ENCODE assay signal across 8 cellular contexts in the genomic region with DNA sequence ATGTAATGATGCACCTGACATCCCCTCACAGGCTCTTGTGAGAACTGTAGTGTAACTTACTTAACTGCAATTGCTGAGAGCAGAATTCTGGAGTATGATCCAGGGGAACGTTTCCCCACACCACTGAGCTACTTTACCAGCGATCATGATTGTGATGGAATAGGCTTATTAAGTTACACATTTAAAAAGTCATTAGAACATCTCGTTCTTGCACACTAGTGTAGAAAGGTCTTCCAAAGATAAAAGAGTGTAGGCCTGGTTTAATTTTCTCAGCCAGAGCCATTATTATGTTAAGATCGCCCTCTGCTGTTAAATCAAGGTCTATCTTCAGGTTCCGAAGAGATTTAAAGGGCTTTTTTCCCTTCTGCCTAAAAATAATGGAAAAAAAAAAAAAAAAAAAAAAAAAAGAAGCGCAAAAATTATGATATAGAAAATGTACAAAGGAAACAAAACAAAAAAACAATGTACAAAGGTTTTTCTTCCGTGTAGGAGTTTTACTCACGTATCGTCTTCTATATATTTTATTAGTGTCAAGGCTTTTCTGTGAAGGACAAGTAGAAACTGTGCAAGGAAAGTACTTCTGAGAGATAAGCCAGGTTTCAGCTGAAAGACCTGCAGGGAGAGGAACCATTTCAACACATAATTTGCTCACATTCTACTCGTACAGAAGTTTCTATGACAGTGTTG. TPM values are rescaled to one million over a fixed set of nuclear protein-coding genes. Genes with fewer than 3 reads are reported as not detected.
DNase-seq lines count a peak whose midpoint lies in the region; ATAC-seq, FAIRE-seq and TF ChIP-seq lines count a peak whose summit lies in the region.

No MANE protein-coding gene starts in this region.

- H3K4me3 ChIP-seq in astrocyte (ENCODE audit: insufficient read depth, low read depth, low read length) (no peak overlapping the region), kidney (ENCODE audit: low read length in 2 of 2) (no peak overlapping the region), upper lobe of right lung (no peak overlapping the region), Caco-2 (ENCODE audit: low read depth, low read length) (no peak overlapping the region)

- H4K20me1 ChIP-seq in astrocyte (ENCODE audit: insufficient read depth, low read length) = no peaks in the 10 kb centered on the region

- H3K27me3 ChIP-seq in astrocyte (ENCODE audit: insufficient read depth, low read length) (no peaks in the 10 kb centered on the region), upper lobe of right lung (no peaks in the 10 kb centered on the region), Caco-2 (replicated peaks; ENCODE audit: control insufficient read depth, insufficient read depth, low read length) (no peaks in the 10 kb centered on the region)

- H3K36me3 Mint-ChIP-seq in astrocyte (ENCODE audit: low read depth, unreplicated experiment) (no peaks in the 10 kb centered on the region), Caco-2 (ENCODE audit: insufficient read depth, unreplicated experiment) (no peaks in the 10 kb centered on the region)

- H3K9me3 ChIP-seq in astrocyte (ENCODE audit: insufficient read depth, low read depth, low read length) (no peaks in the 10 kb centered on the region), kidney (ENCODE audit: control insufficient read depth in 1 of 2, low read length in 2 of 2) (no peaks in the 10 kb centered on the region), upper lobe of right lung (no peaks in the 10 kb centered on the region), Caco-2 (no peaks in the 10 kb centered on the region)

- H3K4me1 Mint-ChIP-seq in astrocyte (ENCODE audit: low read depth, unreplicated experiment) (no peaks in the 10 kb centered on the region), Caco-2 (ENCODE audit: low read depth, unreplicated experiment) (no peaks in the 10 kb centered on the region)

- no peak overlapping the region for H3K27ac ChIP-seq in astrocyte (ENCODE audit: low read depth, low read length)
- no peak overlapping the region for H3K27ac ChIP-seq in kidney (ENCODE audit: low read depth in 2 of 2, low read length in 2 of 2)
- no peak overlapping the region for H3K27ac ChIP-seq in upper lobe of right lung

- ATAC-seq in upper lobe of right lung (peak; percentile 81), GM21723 (IDR thresholded peaks at IDR 0.05; ENCODE audit: unreplicated experiment) (no peak)

- no peak overlapping the region for H3K9ac ChIP-seq in astrocyte (ENCODE audit: low read length)
- H3K9ac ChIP-seq in kidney (ENCODE audit: low read length in 2 of 2) = no peak overlapping the region

- H3K79me2 ChIP-seq in astrocyte (ENCODE audit: insufficient read depth, low read length) = no peaks in the 10 kb centered on the region

- intact Hi-C loops in kidney (cut with DNase I) (no loop called here), upper lobe of right lung (cut with DNase I) (no loop called here), Caco-2 (cut with micrococcal nuclease; ENCODE audit: unreplicated experiment) (loop anchor here (1.0 to 2.0 kb wide), 2 partner anchors 19 to 215 kb away; a partner anchor contains a TSS)

- DNase-seq in KBM-7 (peak; percentile 59), astrocyte (ENCODE audit: low read depth) (peak; percentile 5), kidney (no peak), upper lobe of right lung (no peak), RPMI8226 (no peak), Caco-2 (no peak)

- no peak overlapping the region for H3K4me2 ChIP-seq in astrocyte (ENCODE audit: low read length)

- H3K9me3 Mint-ChIP-seq in astrocyte (ENCODE audit: unreplicated experiment) (no peaks in the 10 kb centered on the region), Caco-2 (ENCODE audit: unreplicated experiment) (no peaks in the 10 kb centered on the region)

- in situ Hi-C loops in KBM-7 (cut with MboI; ENCODE audit: low pct_unique_long_range_greater_than_20kb, low sequenced_read_pairs) = no loop called here

- H3K27me3 Mint-ChIP-seq in astrocyte (ENCODE audit: low read depth, unreplicated experiment) (no peaks in the 10 kb centered on the region), Caco-2 (ENCODE audit: insufficient read depth, unreplicated experiment) (no peaks in the 10 kb centered on the region)

- H3K4me1 ChIP-seq in astrocyte (ENCODE audit: insufficient read depth, low read length) = no peaks in the 10 kb centered on the region
- no peaks in the 10 kb centered on the region for H3K4me1 ChIP-seq in kidney (ENCODE audit: control insufficient read depth in 1 of 2, insufficient read depth in 1 of 2, low read depth in 1 of 2, low read length in 2 of 2)
- no peaks in the 10 kb centered on the region for H3K4me1 ChIP-seq in upper lobe of right lung
- H3K4me1 ChIP-seq in Caco-2 = no peaks in the 10 kb centered on the region

- no peak overlapping the region for H2AFZ ChIP-seq in astrocyte (ENCODE audit: low read depth, low read length)

- no peak overlapping the region for H3K4me3 Mint-ChIP-seq in astrocyte (ENCODE audit: unreplicated experiment)
- H3K4me3 Mint-ChIP-seq in Caco-2 (ENCODE audit: unreplicated experiment) = no peak overlapping the region

- TF ChIP-seq CTCF in astrocyte (IDR thresholded peaks at IDR 0.05; ENCODE audit: insufficient read depth, low read depth, low read length) (peak; percentile 45), kidney (IDR thresholded peaks at IDR 0.05; ENCODE audit: borderline replicate concordance, extremely low read depth, insufficient read depth) (peak; percentile 55), upper lobe of right lung (IDR thresholded peaks at IDR 0.05) (peak; percentile 52), Caco-2 (IDR thresholded peaks at IDR 0.05; ENCODE audit: insufficient read depth in 1 of 2, low read depth in 1 of 2, low read length in 1 of 2, severe bottlenecking in 1 of 2, unreplicated experiment in 1 of 2) (peak in 1 of 2 experiments; percentile 29)

- BruUV-seq in Caco-2 (replicated peaks; lab: Mats Ljungman, UMichigan) = no TSS peak

- FAIRE-seq in G401.6 (lab: Jason Lieb, UNC) (peak; percentile 90), astrocyte (lab: Jason Lieb, UNC) (no peak), kidney (lab: Jason Lieb, UNC) (peak; percentile 97)

- no peak overlapping the region for H3K27ac Mint-ChIP-seq in astrocyte (ENCODE audit: unreplicated experiment)
- no peak overlapping the region for H3K27ac Mint-ChIP-seq in Caco-2 (ENCODE audit: unreplicated experiment)

- no peaks in the 10 kb centered on the region for H3K36me3 ChIP-seq in astrocyte (ENCODE audit: insufficient read depth, low read length)
- H3K36me3 ChIP-seq in kidney (ENCODE audit: control insufficient read depth in 1 of 2, insufficient read depth in 2 of 2, low read length in 2 of 2) = peaks cover 0 to 5% of the 10 kb centered on the region in 2 donors
- peaks cover 24% of the 10 kb centered on the region for H3K36me3 ChIP-seq in upper lobe of right lung
- H3K36me3 ChIP-seq in Caco-2 (ENCODE audit: control insufficient read depth, insufficient read depth, low read length) = no peaks in the 10 kb centered on the region

- POLR2A ChIA-PET in Caco-2 (lab: Charles Lee) = no interaction called here

- CTCF ChIA-PET in Caco-2 (lab: Charles Lee) = interaction anchor here (2.0 kb wide), 1 partner anchor 215 kb away, joined by 12 read pairs; no protein-coding TSS in a partner anchor

RNA-seq across cellular contexts. Expression of a gene that starts 18.6 kb away (rescaled TPM):
- total RNA-seq in astrocyte (2.8 and 3.9 TPM in 2 replicates), kidney (22.5 TPM), upper lobe of right lung (17.8 TPM), Caco-2 (2022) (4.7 and 5.3 TPM in 2 replicates)
- polyA plus RNA-seq in kidney (ENCODE audit: insufficient read depth, low read depth, low replicate concordance) = 5.9 TPM

RNA-seq across cellular contexts. Expression of a gene that starts 24.1 kb away (rescaled TPM):
- total RNA-seq in astrocyte (not detected in 2 replicates), kidney (not detected), upper lobe of right lung (not detected), Caco-2 (2022) (not detected in 2 replicates)
- polyA plus RNA-seq in kidney (ENCODE audit: insufficient read depth, low read depth, low replicate concordance) = not detected

RNA-seq across cellular contexts. Expression of a gene that starts 25.1 kb away (rescaled TPM):
- 2.3 and 4.8 TPM in 2 replicates for total RNA-seq in astrocyte
- total RNA-seq in kidney = 16.1 TPM
- 5.6 TPM for polyA plus RNA-seq in kidney (ENCODE audit: insufficient read depth, low read depth, low replicate concordance)
- total RNA-seq in upper lobe of right lung = 16.8 TPM
- total RNA-seq in Caco-2 (2022) = 3.2 and 3.6 TPM in 2 replicates

Comparison
In these comparisons a context has a peak if more than half of its experiments do, and no peak if none do; other contexts are left out.
1. DNase-seq: peak in KBM-7 (single experiment) and astrocyte (single experiment); none in kidney (single experiment), upper lobe of right lung (single experiment), RPMI8226 (single experiment) and Caco-2 (0 of 2).